ENCODE assay signal across 1 cellular context in the genomic region with DNA sequence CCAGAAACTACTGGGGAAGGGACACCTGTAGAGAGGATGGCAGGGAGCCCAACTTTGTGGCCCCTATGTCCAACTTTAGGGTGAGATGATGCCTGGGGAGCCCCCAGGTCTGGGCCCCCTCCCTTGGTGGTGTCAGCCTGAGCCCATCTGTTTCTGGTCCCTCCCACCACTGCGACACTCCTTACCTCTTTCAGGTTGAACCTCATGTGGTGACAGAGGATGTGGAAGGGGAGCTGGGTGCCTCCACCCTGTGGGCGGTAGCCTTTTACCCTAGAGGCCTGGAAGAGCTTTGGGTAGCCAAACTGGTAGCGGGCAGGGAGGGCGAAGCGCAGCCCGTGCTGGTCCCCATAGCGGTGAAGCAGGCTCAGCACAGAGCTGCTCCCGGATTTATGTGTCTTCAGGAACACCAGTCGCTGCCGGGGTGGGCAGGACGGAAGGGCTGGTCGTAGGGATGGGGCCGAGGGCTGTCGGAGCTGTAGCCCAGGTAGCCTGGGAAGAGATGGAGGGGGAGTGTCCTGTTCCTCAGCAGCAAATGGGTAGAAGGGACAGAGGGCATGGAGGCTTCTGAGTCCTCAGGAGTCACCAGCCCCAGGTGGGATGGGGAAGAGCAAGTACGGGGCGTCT.
TF ChIP-seq lines count a peak whose summit lies in the region.

No MANE protein-coding gene starts in this region.

TF ChIP-seq in H1, 55 proteins besides CTCF, POLR2A, EP300 and RAD21:
- TF ChIP-seq RNF2 (IDR thresholded peaks at IDR 0.05; ENCODE audit: borderline replicate concordance, low read depth, low read length, missing control alignments, poor library complexity, severe bottlenecking) = no peak
